ENCODE assay signal across 8 cellular contexts in genomic region chr5:132557425-132557805, GRCh38. TPM values are rescaled to one million over a fixed set of nuclear protein-coding genes. Genes with fewer than 3 reads are reported as not detected.
A peak's percentile ranks its signal among the peaks of the same experiment; 100 is the strongest.
DNase-seq lines count a peak whose midpoint lies in the region; TF ChIP-seq lines count a peak whose summit lies in the region.

No MANE protein-coding gene starts in this region.

- peak overlapping the region; percentile 76 for H3K4me3 ChIP-seq in H7 (ENCODE audit: insufficient read depth, low read depth, low read length)
- peak overlapping the region; percentile 93 for H3K4me3 ChIP-seq in NB4 (ENCODE audit: low read depth, low read length)
- peak overlapping the region; percentile 85 for H3K4me3 ChIP-seq in fibroblast of the aortic adventitia (ENCODE audit: low read depth, low read length)
- H3K4me3 ChIP-seq in neuronal stem cell (ENCODE audit: low read length in 2 of 2): peak overlapping the region; percentile 54 to 81

- H2BK5ac ChIP-seq in neuronal stem cell (ENCODE audit: low read length): no peak overlapping the region

- TF ChIP-seq CTCF in NB4 (IDR thresholded peaks at IDR 0.05; ENCODE audit: low read depth, low read length) (no peak), fibroblast of the aortic adventitia (IDR thresholded peaks at IDR 0.05; ENCODE audit: insufficient read depth, low read length) (no peak)

- no peak overlapping the region for H3K4ac ChIP-seq in neuronal stem cell (ENCODE audit: low read length)

- no peaks in the 10 kb centered on the region for H3K27me3 ChIP-seq in H7 (ENCODE audit: control insufficient read depth, insufficient read depth, low read length)
- H3K27me3 ChIP-seq in neuronal stem cell (ENCODE audit: control insufficient read depth in 3 of 3, insufficient read depth in 3 of 3, low read depth in 1 of 3, low read length in 3 of 3): no peaks in the 10 kb centered on the region

- H2BK12ac ChIP-seq in neuronal stem cell (ENCODE audit: low read length): no peak overlapping the region

- peak overlapping the region; percentile 72 for H3K27ac ChIP-seq in neuronal stem cell (replicated peaks; ENCODE audit: low read length)

- H2AFZ ChIP-seq in neuronal stem cell (ENCODE audit: low read length): peak overlapping the region; percentile 97

- no peaks in the 10 kb centered on the region for H3K9me3 ChIP-seq in neuronal stem cell (replicated peaks in 1 of 2; ENCODE audit: control insufficient read depth in 2 of 2, insufficient read depth in 1 of 2, low read depth in 1 of 2, low read length in 2 of 2)

- H3K36me3 ChIP-seq in H7 (replicated peaks; ENCODE audit: control insufficient read depth, insufficient read depth, low read length) (no peaks in the 10 kb centered on the region), neuronal stem cell (replicated peaks in 1 of 2; ENCODE audit: control insufficient read depth in 2 of 2, insufficient read depth in 2 of 2, low read length in 2 of 2) (peaks cover 0 to 6% of the 10 kb centered on the region in 2 donors)

- no peak overlapping the region for H2BK15ac ChIP-seq in neuronal stem cell (ENCODE audit: low read length)

- no peak overlapping the region for H2AK5ac ChIP-seq in neuronal stem cell (ENCODE audit: low read depth, low read length)

- WGBS in neuronal stem cell (ENCODE audit: extremely low coverage in 2 of 2, insufficient read length in 2 of 2, insufficient replicate concordance in 1 of 2), 2 donors: no CpG with 5 or more reads among the region's 14 CpGs

- peak overlapping the region; percentile 64 for H3K9ac ChIP-seq in neuronal stem cell (ENCODE audit: low read depth, low read length, poor library complexity)

- H3K14ac ChIP-seq in neuronal stem cell (ENCODE audit: low read length): no peak overlapping the region

- peak overlapping the region; percentile 58 for H3K4me2 ChIP-seq in neuronal stem cell (ENCODE audit: insufficient read depth, low read length, poor library complexity, severe bottlenecking)

- H3K79me1 ChIP-seq in neuronal stem cell (ENCODE audit: low read depth, low read length): peaks cover 2% of the 10 kb centered on the region

- no peak overlapping the region for H3K18ac ChIP-seq in neuronal stem cell (ENCODE audit: low read length)

- no peak overlapping the region for H2BK120ac ChIP-seq in neuronal stem cell (ENCODE audit: low read depth, low read length)

- peaks cover 0 to 2% of the 10 kb centered on the region in 2 donors for H3K4me1 ChIP-seq in neuronal stem cell (ENCODE audit: control insufficient read depth in 2 of 2, insufficient read depth in 1 of 2, low read depth in 1 of 2, low read length in 2 of 2)

- H4K91ac ChIP-seq in neuronal stem cell (ENCODE audit: low read depth, low read length, poor library complexity): no peak overlapping the region

- DNase-seq in NCI-H1417 (lab: John Stamatoyannopoulos, UW) (peak in 2 of 3 experiments; percentile 29 to 67), NCI-H1417 treated with DMSO at 0.1 percent for 48 hours (lab: John Stamatoyannopoulos, UW) (no peak), H7 (peak; percentile 55), NB4 (ENCODE audit: low read depth) (peak; percentile 68), activated T-cell treated with anti-CD3 and anti-CD28 coated beads for 4 hours (peak; percentile 10), fibroblast of the aortic adventitia (ENCODE audit: low read depth) (peak; percentile 34), neuronal stem cell (ENCODE audit: low spot score) (no peak)
- no peak for DNase-seq in central memory CD4-positive, alpha-beta T cell

- no peak for TF ChIP-seq POLR2A in NB4 (IDR thresholded peaks at IDR 0.05; ENCODE audit: extremely low read depth, insufficient read length)

- no peak overlapping the region for H3K23ac ChIP-seq in neuronal stem cell (ENCODE audit: low read depth, low read length, poor library complexity)

- no peak overlapping the region for H4K8ac ChIP-seq in neuronal stem cell (ENCODE audit: low read depth, low read length)

RNA-seq across cellular contexts. Expression of gene RAD50, which starts 0.6 kb away (rescaled TPM):
- total RNA-seq in H7 (2014; rRNA removed; shearing (Covaris generic)): 11.4 and 19.5 TPM in 2 replicates
- 54.7 and 250 TPM in 2 replicates for total RNA-seq in fibroblast of the aortic adventitia (ENCODE audit: low replicate concordance)
- 28.2 TPM for polyA plus RNA-seq in neuronal stem cell (2013, experiment 1 of 2)
- polyA plus RNA-seq in neuronal stem cell (2013, experiment 2 of 2): 28.4 TPM

RNA-seq across cellular contexts. Expression of gene IL5, which starts 14.1 kb away (rescaled TPM):
- total RNA-seq in H7 (2014; rRNA removed; shearing (Covaris generic)): not detected in 2 replicates
- total RNA-seq in fibroblast of the aortic adventitia (ENCODE audit: low replicate concordance): not detected in 2 replicates
- not detected for polyA plus RNA-seq in neuronal stem cell (2013, experiment 1 of 2)
- polyA plus RNA-seq in neuronal stem cell (2013, experiment 2 of 2): not detected

Comparison
In these comparisons a context has a peak if more than half of its experiments do, and no peak if none do; other contexts are left out.
1. DNase-seq: peak in NCI-H1417 (2 of 3), H7 (single experiment), NB4 (single experiment), activated T-cell treated with anti-CD3 and anti-CD28 coated beads for 4 hours (single experiment) and fibroblast of the aortic adventitia (single experiment); none in NCI-H1417 treated with DMSO at 0.1 percent for 48 hours (single experiment), neuronal stem cell (single experiment) and central memory CD4-positive, alpha-beta T cell (single experiment).
2. Peak in every context shown above with its lines, with median percentiles within 50 percentile points of each other: H3K4me3 ChIP-seq.